8 cellular contexts compared by ENCODE assay signal in genomic region chr19:10602330-10603083, GRCh38. TPM values are rescaled to one million over a fixed set of nuclear protein-coding genes. Genes with fewer than 3 reads are reported as not detected.
A peak's percentile ranks its signal among the peaks of the same experiment; 100 is the strongest.
DNase-seq lines count a peak whose midpoint lies in the region; ATAC-seq and TF ChIP-seq lines count a peak whose summit lies in the region.

No MANE protein-coding gene starts in this region.

- peaks cover 0 to 12% of the 10 kb centered on the region in 2 donors for H3K36me3 Mint-ChIP-seq in CD4-positive, alpha-beta memory T cell
- peaks cover 2% of the 10 kb centered on the region for H3K36me3 Mint-ChIP-seq in IgD-negative memory B cell

- peak overlapping the region; percentile 100 for H3K9ac ChIP-seq in neuronal stem cell (ENCODE audit: low read depth, low read length, poor library complexity)
- H3K9ac ChIP-seq in subcutaneous abdominal adipose tissue (ENCODE audit: low read length in 5 of 5): peak overlapping the region; percentile 80 to 96 (median 89)

- peak; percentile 38 to 47 for TF ChIP-seq POLR2A in gastroesophageal sphincter (IDR thresholded peaks at IDR 0.05)

- peaks cover 12% of the 10 kb centered on the region for H3K79me1 ChIP-seq in neuronal stem cell (ENCODE audit: low read depth, low read length)

- peak overlapping the region; percentile 96 for H2AFZ ChIP-seq in neuronal stem cell (ENCODE audit: low read length)

- no peaks in the 10 kb centered on the region for H3K27me3 Mint-ChIP-seq in CD4-positive, alpha-beta memory T cell
- H3K27me3 Mint-ChIP-seq in IgD-negative memory B cell: no peaks in the 10 kb centered on the region

- H3K27ac ChIP-seq in CD4-positive, alpha-beta memory T cell (ENCODE audit: low read depth, low read length): peak overlapping the region; percentile 96
- peak overlapping the region; percentile 64 for H3K27ac ChIP-seq in SJCRH30
- H3K27ac ChIP-seq in gastroesophageal sphincter: peak overlapping the region; percentile 65 to 95 (median 92)
- H3K27ac ChIP-seq in neuronal stem cell (replicated peaks; ENCODE audit: low read length): peak overlapping the region; percentile 96
- H3K27ac ChIP-seq in subcutaneous abdominal adipose tissue (ENCODE audit: low read depth, low read length): peak overlapping the region; percentile 88

- peak; percentile 82 to 84 (median 84) for DNase-seq in CD4-positive, alpha-beta memory T cell
- peak; percentile 75 to 84 for DNase-seq in SJCRH30
- DNase-seq in activated naive CD4-positive, alpha-beta T cell (lab: John Stamatoyannopoulos, UW): peak; percentile 52 to 93 (median 79)
- peak; percentile 81 for DNase-seq in neuronal stem cell (ENCODE audit: low spot score)

- H2AK5ac ChIP-seq in neuronal stem cell (ENCODE audit: low read depth, low read length): peak overlapping the region; percentile 68

- H4K91ac ChIP-seq in neuronal stem cell (ENCODE audit: low read depth, low read length, poor library complexity): no peak overlapping the region

- no peaks in the 10 kb centered on the region for H3K9me3 ChIP-seq in CD4-positive, alpha-beta memory T cell (ENCODE audit: control insufficient read depth in 1 of 2, low read length in 2 of 2)
- H3K9me3 ChIP-seq in SJCRH30 (replicated peaks) (no peaks in the 10 kb centered on the region), gastroesophageal sphincter (no peaks in the 10 kb centered on the region), neuronal stem cell (replicated peaks in 1 of 2; ENCODE audit: control insufficient read depth in 2 of 2, insufficient read depth in 1 of 2, low read depth in 1 of 2, low read length in 2 of 2) (peaks cover 4 to 7% of the 10 kb centered on the region in 2 donors), subcutaneous abdominal adipose tissue (ENCODE audit: control insufficient read depth in 5 of 5, low read length in 5 of 5) (no peaks in the 10 kb centered on the region)

- H2BK15ac ChIP-seq in neuronal stem cell (ENCODE audit: low read length): peak overlapping the region; percentile 85

- H2BK12ac ChIP-seq in neuronal stem cell (ENCODE audit: low read length): no peak overlapping the region

- peak; percentile 43 for ATAC-seq in GM19438 (IDR thresholded peaks at IDR 0.05; ENCODE audit: low read depth, unreplicated experiment)
- peak; percentile 98 for ATAC-seq in gastroesophageal sphincter

- H3K4ac ChIP-seq in neuronal stem cell (ENCODE audit: low read length): peak overlapping the region; percentile 10

- peak overlapping the region; percentile 69 for H2BK5ac ChIP-seq in neuronal stem cell (ENCODE audit: low read length)

- no peaks in the 10 kb centered on the region for H3K36me3 ChIP-seq in CD4-positive, alpha-beta memory T cell (ENCODE audit: insufficient read depth, low read length)
- H3K36me3 ChIP-seq in SJCRH30 (no peaks in the 10 kb centered on the region), gastroesophageal sphincter (no peaks in the 10 kb centered on the region), neuronal stem cell (replicated peaks in 1 of 2; ENCODE audit: control insufficient read depth in 2 of 2, insufficient read depth in 2 of 2, low read length in 2 of 2) (peaks cover 3 to 5% of the 10 kb centered on the region in 2 donors), subcutaneous abdominal adipose tissue (ENCODE audit: control insufficient read depth in 5 of 5, insufficient read depth in 5 of 5, low read length in 5 of 5) (no peaks in the 10 kb centered on the region)

- TF ChIP-seq EP300 in gastroesophageal sphincter (IDR thresholded peaks at IDR 0.05): no peak

- H3K27ac Mint-ChIP-seq in CD4-positive, alpha-beta memory T cell: peak overlapping the region; percentile 99 to 100 (median 100)
- H3K27ac Mint-ChIP-seq in IgD-negative memory B cell: peak overlapping the region; percentile 96 to 99 (median 99)

- H3K4me1 ChIP-seq in CD4-positive, alpha-beta memory T cell (ENCODE audit: insufficient read depth, low read length): peaks cover 29% of the 10 kb centered on the region
- H3K4me1 ChIP-seq in SJCRH30 (peaks cover 9% of the 10 kb centered on the region), gastroesophageal sphincter (peaks cover 0 to 32% (median 14%) of the 10 kb centered on the region in 3 donors), neuronal stem cell (ENCODE audit: control insufficient read depth in 2 of 2, insufficient read depth in 1 of 2, low read depth in 1 of 2, low read length in 2 of 2) (peaks cover 0 to 2% of the 10 kb centered on the region in 2 donors), subcutaneous abdominal adipose tissue (ENCODE audit: control insufficient read depth in 5 of 5, insufficient read depth in 5 of 5, low read length in 5 of 5) (peaks cover 3 to 34% (median 29%) of the 10 kb centered on the region in 5 donors)

- H4K8ac ChIP-seq in neuronal stem cell (ENCODE audit: low read depth, low read length): no peak overlapping the region

- no peaks in the 10 kb centered on the region for H3K27me3 ChIP-seq in CD4-positive, alpha-beta memory T cell (ENCODE audit: insufficient read depth, low read length)
- no peaks in the 10 kb centered on the region for H3K27me3 ChIP-seq in SJCRH30
- peaks cover 9% of the 10 kb centered on the region for H3K27me3 ChIP-seq in gastroesophageal sphincter
- no peaks in the 10 kb centered on the region for H3K27me3 ChIP-seq in neuronal stem cell (ENCODE audit: control insufficient read depth in 3 of 3, insufficient read depth in 3 of 3, low read depth in 1 of 3, low read length in 3 of 3)
- no peaks in the 10 kb centered on the region for H3K27me3 ChIP-seq in subcutaneous abdominal adipose tissue (ENCODE audit: control insufficient read depth in 5 of 5, insufficient read depth in 4 of 5, low read length in 5 of 5)

- H3K4me2 ChIP-seq in neuronal stem cell (ENCODE audit: insufficient read depth, low read length, poor library complexity, severe bottlenecking): peak overlapping the region; percentile 75

- CTCF ChIA-PET in CD4-positive, alpha-beta memory T cell (lab: Charles Lee; ENCODE audit: partially characterized antibody): interaction anchor here (0.7 to 7.5 kb wide), 9 partner anchors 8 to 97 kb away, joined by 3 to 53 read pairs (median 3); no protein-coding TSS in a partner anchor

- peak overlapping the region; percentile 85 to 94 for H3K4me3 ChIP-seq in CD4-positive, alpha-beta memory T cell (ENCODE audit: low read length in 2 of 2)
- peak overlapping the region; percentile 99 for H3K4me3 ChIP-seq in SJCRH30
- peak overlapping the region; percentile 79 to 99 for H3K4me3 ChIP-seq in gastroesophageal sphincter
- H3K4me3 ChIP-seq in neuronal stem cell (ENCODE audit: low read length in 2 of 2): peak overlapping the region; percentile 90 to 93
- peak overlapping the region; percentile 87 to 97 (median 92) for H3K4me3 ChIP-seq in subcutaneous abdominal adipose tissue (ENCODE audit: low read depth in 1 of 5, low read length in 5 of 5)

- 0% methylated on average over 5 to 6 of the region's 76 CpGs for WGBS in gastroesophageal sphincter (ENCODE audit: low coverage in 1 of 2), 2 donors
- WGBS in neuronal stem cell (ENCODE audit: extremely low coverage in 2 of 2, insufficient read length in 2 of 2, insufficient replicate concordance in 1 of 2), 2 donors: no CpG with 5 or more reads among the region's 76 CpGs

- peak overlapping the region; percentile 98 to 99 (median 99) for H3K4me3 Mint-ChIP-seq in CD4-positive, alpha-beta memory T cell
- H3K4me3 Mint-ChIP-seq in IgD-negative memory B cell: peak overlapping the region; percentile 87 to 97 (median 96)

- peak overlapping the region; percentile 6 for H3K14ac ChIP-seq in neuronal stem cell (ENCODE audit: low read length)

- POLR2A ChIA-PET in CD4-positive, alpha-beta memory T cell (lab: Charles Lee; ENCODE audit: partially characterized antibody): interaction anchor here (0.8 to 4.6 kb wide), 26 partner anchors 10 to 269 kb away, joined by 3 to 65 read pairs (median 6); partner anchors contain the start of genes CDKN2D, KRI1, QTRT1 and SLC44A2

- peak overlapping the region; percentile 61 for H2BK120ac ChIP-seq in neuronal stem cell (ENCODE audit: low read depth, low read length)

- H3K23ac ChIP-seq in neuronal stem cell (ENCODE audit: low read depth, low read length, poor library complexity): peak overlapping the region; percentile 100

- peak overlapping the region; percentile 100 for H3K18ac ChIP-seq in neuronal stem cell (ENCODE audit: low read length)

- H3K9me3 Mint-ChIP-seq in CD4-positive, alpha-beta memory T cell: peaks cover 0 to 2% (median 0%) of the 10 kb centered on the region in 8 donors
- H3K9me3 Mint-ChIP-seq in IgD-negative memory B cell: no peaks in the 10 kb centered on the region

- intact Hi-C loops in CD4-positive, alpha-beta memory T cell (cut with micrococcal nuclease): loop anchor here (1.0 to 5.0 kb wide), 3 partner anchors 21 to 52 kb away; partner anchors contain the start of genes CDKN2D, ILF3 and KRI1

- peaks cover 17 to 34% (median 21%) of the 10 kb centered on the region in 4 donors for H3K4me1 Mint-ChIP-seq in CD4-positive, alpha-beta memory T cell
- peaks cover 16 to 19% (median 19%) of the 10 kb centered on the region in 3 donors for H3K4me1 Mint-ChIP-seq in IgD-negative memory B cell

- no peak for TF ChIP-seq CTCF in gastroesophageal sphincter (IDR thresholded peaks at IDR 0.05)

RNA-seq across cellular contexts. Expression of gene AP1M2, which starts 15.4 kb away (rescaled TPM):
- total RNA-seq in CD4-positive, alpha-beta memory T cell: not detected
- not detected for polyA plus RNA-seq in CD4-positive, alpha-beta memory T cell
- not detected for polyA plus RNA-seq in IgD-negative memory B cell
- total RNA-seq in SJCRH30 (2014; rRNA removed; shearing (Covaris generic)): 0.35 and 0.40 TPM in 2 replicates
- total RNA-seq in gastroesophageal sphincter: 10 to 100 TPM in 1 of 4 donors, not detected in 3; 13.2 TPM
- polyA plus RNA-seq in neuronal stem cell (2013, experiment 1 of 2): 0.29 TPM
- 0.25 TPM for polyA plus RNA-seq in neuronal stem cell (2013, experiment 2 of 2)

RNA-seq across cellular contexts. Expression of gene SLC44A2, which starts 22.8 kb away (rescaled TPM):
- 100 to 1,000 TPM; 203 to 204 TPM for total RNA-seq in CD4-positive, alpha-beta memory T cell
- 100 to 1,000 TPM; 195 to 284 TPM for polyA plus RNA-seq in CD4-positive, alpha-beta memory T cell
- 332 TPM for polyA plus RNA-seq in IgD-negative memory B cell
- 70.3 and 73.5 TPM in 2 replicates for total RNA-seq in SJCRH30 (2014; rRNA removed; shearing (Covaris generic))
- total RNA-seq in gastroesophageal sphincter: 10 to 100 TPM; 34.3 to 51.7 (median 41.5) TPM
- 86.1 TPM for polyA plus RNA-seq in neuronal stem cell (2013, experiment 1 of 2)
- 84.2 TPM for polyA plus RNA-seq in neuronal stem cell (2013, experiment 2 of 2)

RNA-seq across cellular contexts. Expression of gene CDKN2D, which starts 33.7 kb away (rescaled TPM):
- total RNA-seq in CD4-positive, alpha-beta memory T cell: 10 to 100 TPM; 25.6 to 29.2 TPM
- polyA plus RNA-seq in CD4-positive, alpha-beta memory T cell: 100 to 1,000 TPM; 130 to 159 TPM
- polyA plus RNA-seq in IgD-negative memory B cell: 193 TPM
- total RNA-seq in SJCRH30 (2014; rRNA removed; shearing (Covaris generic)): 7.5 and 7.9 TPM in 2 replicates
- total RNA-seq in gastroesophageal sphincter: 10 to 100 TPM in 2 of 4 donors, 1 to 10 TPM in 2; 5.4 to 15.9 (median 10.6) TPM
- polyA plus RNA-seq in neuronal stem cell (2013, experiment 1 of 2): 2.9 TPM
- 2.6 TPM for polyA plus RNA-seq in neuronal stem cell (2013, experiment 2 of 2)

RNA-seq across cellular contexts. Expression of gene KRI1, which starts 36.7 kb away (rescaled TPM):
- total RNA-seq in CD4-positive, alpha-beta memory T cell: 10 to 100 TPM; 72.7 to 73.0 TPM
- 10 to 100 TPM in 1 of 2 donors, 1 to 10 TPM in 1; 3.2 to 36.3 TPM for polyA plus RNA-seq in CD4-positive, alpha-beta memory T cell
- polyA plus RNA-seq in IgD-negative memory B cell: 35.6 TPM
- 20.0 and 25.5 TPM in 2 replicates for total RNA-seq in SJCRH30 (2014; rRNA removed; shearing (Covaris generic))
- total RNA-seq in gastroesophageal sphincter: 10 to 100 TPM; 16.0 to 28.0 (median 20.1) TPM
- polyA plus RNA-seq in neuronal stem cell (2013, experiment 1 of 2): 19.4 TPM
- polyA plus RNA-seq in neuronal stem cell (2013, experiment 2 of 2): 18.1 TPM

RNA-seq across cellular contexts. Expression of gene ILF3, which starts 51.6 kb away (rescaled TPM):
- 100 to 1,000 TPM; 291 to 302 TPM for total RNA-seq in CD4-positive, alpha-beta memory T cell
- 100 to 1,000 TPM in 1 of 2 donors, 10 to 100 TPM in 1; 36.2 to 103 TPM for polyA plus RNA-seq in CD4-positive, alpha-beta memory T cell
- 106 TPM for polyA plus RNA-seq in IgD-negative memory B cell
- total RNA-seq in SJCRH30 (2014; rRNA removed; shearing (Covaris generic)): 277 and 302 TPM in 2 replicates
- total RNA-seq in gastroesophageal sphincter: 100 to 1,000 TPM in 3 of 4 donors, 10 to 100 TPM in 1; 67.2 to 128 (median 120) TPM
- polyA plus RNA-seq in neuronal stem cell (2013, experiment 1 of 2): 416 TPM
- polyA plus RNA-seq in neuronal stem cell (2013, experiment 2 of 2): 418 TPM

Comparison
In these comparisons a context has a peak if more than half of its experiments do, and no peak if none do; other contexts are left out.
1. Peak in every context shown above with its lines: DNase-seq, ATAC-seq, H3K4me3 ChIP-seq and H3K27ac ChIP-seq.